Comparison of ENCODE assay signal across 28 cellular contexts in genomic region chr5:180119886-180120220, GRCh38.
"Had no signal": no experiment of that assay in that cellular context is flagged by ENCODE, and none has a peak within 500 bp of the region (broad histone marks: within the 10 kb centered on the region; RNA-seq: fewer than 3 reads in every experiment).

No MANE protein-coding gene starts in this region.

- H3K4me3 ChIP-seq: K562, SJSA1 had no signal

- ATAC-seq: activated CD4-positive, alpha-beta T cell treated with anti-CD3 and anti-CD28 coated beads for 36 hours; activated CD4-positive, CD25-positive, alpha-beta regulatory T cell treated with anti-CD3 and anti-CD28 coated beads, Interleukin-2, amount 50 U/mL, for 24 hours; activated CD8-positive, alpha-beta memory T cell treated with anti-CD3 and anti-CD28 coated beads, Interleukin-2, amount 10 ng/mL, durations not matched to agents 7 days and 5 days; K562; Panc1 had no signal

- H3K36me3 ChIP-seq: brain microvascular endothelial cell, SJSA1 had no signal

- H3K9ac ChIP-seq: SK-N-SH had no signal

- H3K4me2 ChIP-seq: SK-N-SH had no signal

- DNase-seq: activated CD4-positive, alpha-beta T cell treated with anti-CD3 and anti-CD28 coated beads for 36 hours; activated CD4-positive, alpha-beta T cell treated with anti-CD3 and anti-CD28 coated beads, Interleukin-2, amount 10 ng/mL, durations not matched to agents 7 days and 5 days; activated CD4-positive, alpha-beta T cell treated with anti-CD3 and anti-CD28 coated beads, Interleukin-2, amount 50 U/mL, for 48 hours; activated CD8-positive, alpha-beta memory T cell treated with anti-CD3 and anti-CD28 coated beads for 24 hours; activated CD8-positive, alpha-beta memory T cell treated with anti-CD3 and anti-CD28 coated beads, Interleukin-2, amount 10 ng/mL, durations not matched to agents 7 days and 5 days; activated CD8-positive, alpha-beta memory T cell treated with anti-CD3 and anti-CD28 coated beads, Interleukin-2, amount 50 U/mL, for 48 hours; activated gamma-delta T cell; activated naive CD4-positive, alpha-beta T cell treated with Interleukin-2 at 50 U/mL for 16 hours; activated naive CD8-positive, alpha-beta T cell treated with anti-CD3 and anti-CD28 coated beads, Interleukin-2, amount 50 U/mL, for 24 hours; activated T-cell treated with anti-CD3 and anti-CD28 coated beads, Interleukin-2, amount 50 U/mL, for 48 hours; anterior cingulate cortex; brain microvascular endothelial cell; central memory CD4-positive, alpha-beta T cell; NCI-H1105; NCI-H1417 treated with DMSO at 0.1 percent for 48 hours; NCI-H187 treated with DMSO at 0.1 percent for 48 hours; NCI-H2081; NCI-H2171 treated with DMSO at 0.1 percent for 48 hours; NCI-H2227 treated with DMSO at 0.1 percent for 48 hours; NCI-H446; NCI-H510A treated with DMSO at 0.1 percent for 48 hours; NCI-H526 treated with DMSO at 0.1 percent for 48 hours; SHP77 treated with DMSO at 0.1 percent for 48 hours; SK-N-SH had no signal

- H3K27ac ChIP-seq: brain microvascular endothelial cell, SJSA1 had no signal

- H3K9me3 ChIP-seq: SJSA1, SK-N-SH had no signal

- H3K4me1 ChIP-seq: SJSA1 had no signal
